ENCODE assay signal across 8 cellular contexts in genomic region chr3:42802876-42803799, GRCh38. TPM values are rescaled to one million over a fixed set of nuclear protein-coding genes. Genes with fewer than 3 reads are reported as not detected.
DNase-seq lines count a peak whose midpoint lies in the region; ATAC-seq and TF ChIP-seq lines count a peak whose summit lies in the region.

No MANE protein-coding gene starts in this region.

- peaks cover 33% of the 10 kb centered on the region for H3K4me1 Mint-ChIP-seq in activated CD4-positive, alpha-beta memory T cell treated with anti-CD3 and anti-CD28 coated beads for 36 hours (ENCODE audit: low read depth)
- peaks cover 43% of the 10 kb centered on the region for H3K4me1 Mint-ChIP-seq in progenitor cell of endocrine pancreas (ENCODE audit: low read depth)

- DNase-seq in BE2C, result peak; percentile 3
- DNase-seq in HFF-Myc (ENCODE audit: extremely low read depth, low read depth), result no peak
- DNase-seq in activated CD4-positive, alpha-beta memory T cell treated with anti-CD3 and anti-CD28 coated beads for 36 hours, result peak; percentile 13
- DNase-seq in progenitor cell of endocrine pancreas (ENCODE audit: low spot score, unreplicated experiment), result no peak
- DNase-seq in GM13976 (ENCODE audit: low spot score), result no peak
- DNase-seq in HK-2 (ENCODE audit: unreplicated experiment), result no peak

- peak overlapping the region; percentile 95 for H3K4me3 Mint-ChIP-seq in activated CD4-positive, alpha-beta memory T cell treated with anti-CD3 and anti-CD28 coated beads for 36 hours
- H3K4me3 Mint-ChIP-seq in progenitor cell of endocrine pancreas (ENCODE audit: low read depth), result peak overlapping the region; percentile 95

- intact Hi-C loops in activated CD4-positive, alpha-beta memory T cell treated with anti-CD3 and anti-CD28 coated beads for 36 hours (cut with micrococcal nuclease), result no loop called here

- H3K4me3 ChIP-seq in BE2C (ENCODE audit: low read depth, low read length) (peak overlapping the region; percentile 82), HFF-Myc (replicated peaks; ENCODE audit: low read depth, low read length) (peak overlapping the region; percentile 65), gastroesophageal sphincter (peak overlapping the region; percentile 68 to 76)

- peaks cover 11% of the 10 kb centered on the region for H3K36me3 Mint-ChIP-seq in activated CD4-positive, alpha-beta memory T cell treated with anti-CD3 and anti-CD28 coated beads for 36 hours
- peaks cover 4% of the 10 kb centered on the region for H3K36me3 Mint-ChIP-seq in progenitor cell of endocrine pancreas (ENCODE audit: insufficient read depth)

- H3K9me3 Mint-ChIP-seq in activated CD4-positive, alpha-beta memory T cell treated with anti-CD3 and anti-CD28 coated beads for 36 hours, result no peaks in the 10 kb centered on the region
- no peaks in the 10 kb centered on the region for H3K9me3 Mint-ChIP-seq in progenitor cell of endocrine pancreas (ENCODE audit: low read depth)

- peak overlapping the region; percentile 86 for H3K27ac Mint-ChIP-seq in activated CD4-positive, alpha-beta memory T cell treated with anti-CD3 and anti-CD28 coated beads for 36 hours
- H3K27ac Mint-ChIP-seq in progenitor cell of endocrine pancreas, result peak overlapping the region; percentile 99

- POLR2A ChIA-PET in activated CD4-positive, alpha-beta memory T cell treated with anti-CD3 and anti-CD28 coated beads for 36 hours (lab: Charles Lee), result no interaction called here

- CTCF ChIA-PET in activated CD4-positive, alpha-beta memory T cell treated with anti-CD3 and anti-CD28 coated beads for 36 hours (lab: Charles Lee), result interaction anchor here (0.6 to 2.0 kb wide), 5 partner anchors 16 to 36 kb away, joined by 3 to 7 read pairs (median 4); no protein-coding TSS in a partner anchor

- no peak for TF ChIP-seq EP300 in gastroesophageal sphincter (IDR thresholded peaks at IDR 0.05)

- TF ChIP-seq CTCF in BE2C (IDR thresholded peaks at IDR 0.05; ENCODE audit: low read depth, low read length), result no peak
- no peak for TF ChIP-seq CTCF in HFF-Myc (IDR thresholded peaks at IDR 0.05; ENCODE audit: low read depth, low read length, missing control alignments)
- no peak for TF ChIP-seq CTCF in gastroesophageal sphincter (IDR thresholded peaks at IDR 0.05)
- no peak for TF ChIP-seq CTCF in progenitor cell of endocrine pancreas (IDR thresholded peaks at IDR 0.05; ENCODE audit: unreplicated experiment)
- TF ChIP-seq CTCF in GM13976 (IDR thresholded peaks at IDR 0.05; ENCODE audit: borderline replicate concordance, control extremely low read depth, extremely low read depth, insufficient read depth, missing control alignments), result no peak

- no peak for TF ChIP-seq POLR2A in gastroesophageal sphincter (IDR thresholded peaks at IDR 0.05)

- 13 to 19% methylated on average over 11 to 20 of the region's 23 CpGs for WGBS in gastroesophageal sphincter (ENCODE audit: low coverage in 1 of 2), 2 donors

- H3K27me3 ChIP-seq in BE2C, result no peaks in the 10 kb centered on the region
- no peaks in the 10 kb centered on the region for H3K27me3 ChIP-seq in gastroesophageal sphincter

- peak overlapping the region; percentile 85 to 99 (median 96) for H3K27ac ChIP-seq in gastroesophageal sphincter

- in situ Hi-C loops in GM13976 (cut with MboI; ENCODE audit: low sequenced_read_pairs, unreplicated experiment), result no loop called here

- H3K4me1 ChIP-seq in BE2C (no peaks in the 10 kb centered on the region; the same call in 1 of the 2 replicates), gastroesophageal sphincter (peaks cover 16 to 54% (median 23%) of the 10 kb centered on the region in 3 donors)

- H3K36me3 ChIP-seq in BE2C, result no peaks in the 10 kb centered on the region
- no peaks in the 10 kb centered on the region for H3K36me3 ChIP-seq in gastroesophageal sphincter

- H3K9me3 ChIP-seq in BE2C (no peaks in the 10 kb centered on the region), gastroesophageal sphincter (no peaks in the 10 kb centered on the region)

- peaks cover 7% of the 10 kb centered on the region for H3K27me3 Mint-ChIP-seq in activated CD4-positive, alpha-beta memory T cell treated with anti-CD3 and anti-CD28 coated beads for 36 hours
- H3K27me3 Mint-ChIP-seq in progenitor cell of endocrine pancreas, result no peaks in the 10 kb centered on the region

- ATAC-seq in gastroesophageal sphincter (no peak), GM19023 (IDR thresholded peaks at IDR 0.05; ENCODE audit: unreplicated experiment) (no peak)

RNA-seq across cellular contexts. Expression of gene HIGD1A, which starts 1.2 kb away (rescaled TPM):
- 47.3 TPM for polyA plus RNA-seq in BE2C (2012; ENCODE audit: insufficient read depth, insufficient read length, low read depth)
- total RNA-seq in activated CD4-positive, alpha-beta memory T cell treated with anti-CD3 and anti-CD28 coated beads for 36 hours, result 10 to 100 TPM; 63.7 to 68.4 TPM
- total RNA-seq in gastroesophageal sphincter (100 to 1,000 TPM; 173 to 657 (median 393) TPM), progenitor cell of endocrine pancreas (90.6 and 92.3 TPM in 2 replicates)

RNA-seq across cellular contexts. Expression of gene ACKR2, which starts 6.1 kb away (rescaled TPM):
- polyA plus RNA-seq in BE2C (2012; ENCODE audit: insufficient read depth, insufficient read length, low read depth), result not detected
- under 1 TPM; 0.44 to 0.74 TPM for total RNA-seq in activated CD4-positive, alpha-beta memory T cell treated with anti-CD3 and anti-CD28 coated beads for 36 hours
- total RNA-seq in gastroesophageal sphincter (1 to 10 TPM; 5.9 to 9.3 (median 7.4) TPM), progenitor cell of endocrine pancreas (0.60 and 0.78 TPM in 2 replicates)

RNA-seq across cellular contexts. Expression of gene CCDC13, which starts 30.1 kb away (rescaled TPM):
- polyA plus RNA-seq in BE2C (2012; ENCODE audit: insufficient read depth, insufficient read length, low read depth), result 0.80 TPM
- under 1 TPM in 1 of 2 experiments, not detected in 1; 0.76 TPM for total RNA-seq in activated CD4-positive, alpha-beta memory T cell treated with anti-CD3 and anti-CD28 coated beads for 36 hours
- 1 to 10 TPM; 2.8 to 7.4 (median 5.6) TPM for total RNA-seq in gastroesophageal sphincter
- total RNA-seq in progenitor cell of endocrine pancreas, result 2.3 and 2.5 TPM in 2 replicates

Comparison
In these comparisons a context has a peak if more than half of its experiments do, and no peak if none do; other contexts are left out.
1. DNase-seq: peak in BE2C (single experiment) and activated CD4-positive, alpha-beta memory T cell treated with anti-CD3 and anti-CD28 coated beads for 36 hours (single experiment); none in HFF-Myc (single experiment), progenitor cell of endocrine pancreas (single experiment), GM13976 (single experiment) and HK-2 (single experiment).
2. Peak in every context shown above with its lines, with median percentiles within 50 percentile points of each other: H3K4me3 ChIP-seq.